33 cellular contexts compared by ENCODE assay signal in genomic region chr2:51243892-51244570, GRCh38.
"Had no signal": no experiment of that assay in that cellular context is flagged by ENCODE, and none has a peak within 500 bp of the region (broad histone marks: within the 10 kb centered on the region; RNA-seq: fewer than 3 reads in every experiment).

No MANE protein-coding gene starts in this region.

- DNase-seq: activated CD4-positive, alpha-beta memory T cell treated with anti-CD3 and anti-CD28 coated beads for 36 hours; activated CD4-positive, alpha-beta T cell treated with anti-CD3 and anti-CD28 coated beads for 36 hours; activated CD4-positive, alpha-beta T cell treated with anti-CD3 and anti-CD28 coated beads, Interleukin-2, amount 10 ng/mL, durations not matched to agents 24 days and 14 days; activated CD4-positive, CD25-positive, alpha-beta regulatory T cell; activated CD4-positive, CD25-positive, alpha-beta regulatory T cell treated with anti-CD3 and anti-CD28 coated beads, Interleukin-2, amount 50 U/mL, for 72 hours; activated CD8-positive, alpha-beta memory T cell treated with anti-CD3 and anti-CD28 coated beads, Interleukin-2, amount 10 ng/mL, durations not matched to agents 7 days and 5 days; activated CD8-positive, alpha-beta memory T cell treated with anti-CD3 and anti-CD28 coated beads, Interleukin-2, amount 50 U/mL, for 4 hours; activated CD8-positive, alpha-beta T cell treated with anti-CD3 and anti-CD28 coated beads, Interleukin-2, amount 10 ng/mL, durations not matched to agents 7 days and 5 days; activated effector memory CD4-positive, alpha-beta T cell treated with anti-CD3 and anti-CD28 coated beads, Interleukin-2, amount 50 U/mL, for 16 hours; activated naive CD4-positive, alpha-beta T cell treated with anti-CD3 and anti-CD28 coated beads for 36 hours; activated naive CD8-positive, alpha-beta T cell treated with anti-CD3 and anti-CD28 coated beads for 36 hours; activated naive CD8-positive, alpha-beta T cell treated with anti-CD3 and anti-CD28 coated beads, Interleukin-2, amount 50 U/mL, for 24 hours; activated T-cell treated with anti-CD3 and anti-CD28 coated beads, Interleukin-2, amount 50 U/mL, for 1 hour; activated T-cell treated with anti-CD3 and anti-CD28 coated beads, Interleukin-2, amount 50 U/mL, for 48 hours; central memory CD4-positive, alpha-beta T cell; cerebellar nuclear complex; colonic mucosa; effector CD8-positive, alpha-beta T cell; foreskin fibroblast; head of caudate nucleus; T-helper 2 cell had no signal

- H3K4me3 Mint-ChIP-seq: activated CD4-positive, alpha-beta memory T cell treated with anti-CD3 and anti-CD28 coated beads for 36 hours; activated CD4-positive, alpha-beta T cell treated with anti-CD3 and anti-CD28 coated beads for 36 hours; activated CD4-positive, alpha-beta T cell treated with anti-CD3 and anti-CD28 coated beads, Interleukin-2, amount 10 ng/mL, durations not matched to agents 24 days and 14 days; activated CD8-positive, alpha-beta memory T cell treated with anti-CD3 and anti-CD28 coated beads, Interleukin-2, amount 10 ng/mL, durations not matched to agents 7 days and 5 days; activated CD8-positive, alpha-beta T cell treated with anti-CD3 and anti-CD28 coated beads, Interleukin-2, amount 10 ng/mL, durations not matched to agents 7 days and 5 days; activated naive CD4-positive, alpha-beta T cell treated with anti-CD3 and anti-CD28 coated beads for 36 hours; activated naive CD4-positive, alpha-beta T cell treated with anti-CD3 and anti-CD28 coated beads, Interleukin-2, amount 50 U/mL, for 24 hours; activated naive CD8-positive, alpha-beta T cell treated with anti-CD3 and anti-CD28 coated beads for 36 hours; activated naive CD8-positive, alpha-beta T cell treated with anti-CD3 and anti-CD28 coated beads, Interleukin-2, amount 50 U/mL, for 24 hours; activated T-helper 1 cell treated with anti-CD3 and anti-CD28 coated beads, Interleukin-12 subunit alpha, Interleukin-12 subunit beta, Interleukin-2, Interleukin-4 antibody, amounts not matched to agents 30 ng/mL and 10 ng/mL and 1 ng/mL, durations not matched to agents 14 hours and 24 hours and 36 hours; brain had no signal

- FAIRE-seq: endometrium, endothelial cell of umbilical vein, frontal cortex had no signal

- ATAC-seq: activated CD4-positive, alpha-beta T cell treated with anti-CD3 and anti-CD28 coated beads for 36 hours; activated CD8-positive, alpha-beta memory T cell treated with anti-CD3 and anti-CD28 coated beads, Interleukin-2, amount 10 ng/mL, durations not matched to agents 7 days and 5 days; activated CD8-positive, alpha-beta T cell treated with anti-CD3 and anti-CD28 coated beads, Interleukin-2, amount 10 ng/mL, durations not matched to agents 7 days and 5 days; activated naive CD8-positive, alpha-beta T cell treated with anti-CD3 and anti-CD28 coated beads, Interleukin-2, amount 50 U/mL, for 24 hours; esophagus mucosa had no signal

- H3K36me3 Mint-ChIP-seq: activated CD4-positive, alpha-beta memory T cell treated with anti-CD3 and anti-CD28 coated beads for 36 hours; activated CD8-positive, alpha-beta memory T cell treated with anti-CD3 and anti-CD28 coated beads, Interleukin-2, amount 10 ng/mL, durations not matched to agents 7 days and 5 days; activated naive CD4-positive, alpha-beta T cell treated with anti-CD3 and anti-CD28 coated beads, Interleukin-2, amount 50 U/mL, for 24 hours; activated naive CD8-positive, alpha-beta T cell treated with anti-CD3 and anti-CD28 coated beads for 36 hours; brain had no signal

- H3K27ac ChIP-seq: ascending aorta, breast epithelium, cardiac muscle cell, colonic mucosa, epithelial cell of prostate had no signal

- H3K4me1 Mint-ChIP-seq: activated CD4-positive, alpha-beta T cell treated with anti-CD3 and anti-CD28 coated beads for 36 hours; activated CD4-positive, alpha-beta T cell treated with anti-CD3 and anti-CD28 coated beads, Interleukin-2, amount 10 ng/mL, durations not matched to agents 24 days and 14 days; activated CD8-positive, alpha-beta memory T cell treated with anti-CD3 and anti-CD28 coated beads, Interleukin-2, amount 10 ng/mL, durations not matched to agents 7 days and 5 days; activated naive CD4-positive, alpha-beta T cell treated with anti-CD3 and anti-CD28 coated beads, Interleukin-2, amount 50 U/mL, for 24 hours; activated naive CD8-positive, alpha-beta T cell treated with anti-CD3 and anti-CD28 coated beads for 36 hours; activated naive CD8-positive, alpha-beta T cell treated with anti-CD3 and anti-CD28 coated beads, Interleukin-2, amount 50 U/mL, for 24 hours had no signal

- H3K9me3 ChIP-seq: ascending aorta, breast epithelium, colonic mucosa had no signal

- H3K27me3 ChIP-seq: ascending aorta, breast epithelium, cardiac muscle cell, colonic mucosa had no signal

- H3K9me3 Mint-ChIP-seq: activated CD4-positive, alpha-beta memory T cell treated with anti-CD3 and anti-CD28 coated beads for 36 hours; activated CD4-positive, alpha-beta T cell treated with anti-CD3 and anti-CD28 coated beads, Interleukin-2, amount 10 ng/mL, durations not matched to agents 24 days and 14 days; activated naive CD4-positive, alpha-beta T cell treated with anti-CD3 and anti-CD28 coated beads for 36 hours; activated naive CD4-positive, alpha-beta T cell treated with anti-CD3 and anti-CD28 coated beads, Interleukin-2, amount 50 U/mL, for 24 hours; activated T-helper 1 cell treated with anti-CD3 and anti-CD28 coated beads, Interleukin-12 subunit alpha, Interleukin-12 subunit beta, Interleukin-2, Interleukin-4 antibody, amounts not matched to agents 30 ng/mL and 10 ng/mL and 1 ng/mL, durations not matched to agents 14 hours and 24 hours and 36 hours; brain had no signal

- H3K4me3 ChIP-seq: ascending aorta, breast epithelium, cardiac muscle cell, colonic mucosa had no signal

- H3K27ac Mint-ChIP-seq: activated CD4-positive, alpha-beta memory T cell treated with anti-CD3 and anti-CD28 coated beads for 36 hours; activated CD4-positive, alpha-beta T cell treated with anti-CD3 and anti-CD28 coated beads for 36 hours; activated CD4-positive, alpha-beta T cell treated with anti-CD3 and anti-CD28 coated beads, Interleukin-2, amount 10 ng/mL, durations not matched to agents 24 days and 14 days; activated CD8-positive, alpha-beta memory T cell treated with anti-CD3 and anti-CD28 coated beads, Interleukin-2, amount 10 ng/mL, durations not matched to agents 7 days and 5 days; activated CD8-positive, alpha-beta T cell treated with anti-CD3 and anti-CD28 coated beads, Interleukin-2, amount 10 ng/mL, durations not matched to agents 7 days and 5 days; activated naive CD4-positive, alpha-beta T cell treated with anti-CD3 and anti-CD28 coated beads for 36 hours; activated naive CD4-positive, alpha-beta T cell treated with anti-CD3 and anti-CD28 coated beads, Interleukin-2, amount 50 U/mL, for 24 hours; activated naive CD8-positive, alpha-beta T cell treated with anti-CD3 and anti-CD28 coated beads for 36 hours; activated naive CD8-positive, alpha-beta T cell treated with anti-CD3 and anti-CD28 coated beads, Interleukin-2, amount 50 U/mL, for 24 hours; activated T-helper 1 cell treated with anti-CD3 and anti-CD28 coated beads, Interleukin-12 subunit alpha, Interleukin-12 subunit beta, Interleukin-2, Interleukin-4 antibody, amounts not matched to agents 30 ng/mL and 10 ng/mL and 1 ng/mL, durations not matched to agents 14 hours and 24 hours and 36 hours; activated T-helper 2 cell treated with anti-CD3 and anti-CD28 coated beads, Interferon-gamma antibody, Interleukin-2, Interleukin-4, amounts not matched to agents 10 μg/mL and 5 μg/mL and 100 μg/mL, durations not matched to agents 14 hours and 24 hours and 36 hours; brain had no signal

- H3K27me3 Mint-ChIP-seq: activated CD4-positive, alpha-beta memory T cell treated with anti-CD3 and anti-CD28 coated beads for 36 hours; activated CD4-positive, alpha-beta T cell treated with anti-CD3 and anti-CD28 coated beads for 36 hours; activated CD4-positive, alpha-beta T cell treated with anti-CD3 and anti-CD28 coated beads, Interleukin-2, amount 10 ng/mL, durations not matched to agents 24 days and 14 days; activated CD8-positive, alpha-beta memory T cell treated with anti-CD3 and anti-CD28 coated beads, Interleukin-2, amount 10 ng/mL, durations not matched to agents 7 days and 5 days; activated naive CD4-positive, alpha-beta T cell treated with anti-CD3 and anti-CD28 coated beads, Interleukin-2, amount 50 U/mL, for 24 hours; activated naive CD8-positive, alpha-beta T cell treated with anti-CD3 and anti-CD28 coated beads for 36 hours; activated naive CD8-positive, alpha-beta T cell treated with anti-CD3 and anti-CD28 coated beads, Interleukin-2, amount 50 U/mL, for 24 hours; brain had no signal

- H3K36me3 ChIP-seq: ascending aorta, breast epithelium, cardiac muscle cell, colonic mucosa had no signal

- H3K4me1 ChIP-seq: ascending aorta, breast epithelium, colonic mucosa had no signal
